Comparison of ENCODE assay signal across 23 cellular contexts in genomic region chr4:177494791-177495190, GRCh38.
"Had no signal": no experiment of that assay in that cellular context is flagged by ENCODE, and none has a peak within 500 bp of the region (broad histone marks: within the 10 kb centered on the region; RNA-seq: fewer than 3 reads in every experiment).

No MANE protein-coding gene starts in this region.

- DNase-seq: colonic mucosa; cortex of kidney; dermis blood vessel endothelial cell; dorsolateral prefrontal cortex; effector CD4-positive, alpha-beta T cell; effector CD8-positive, alpha-beta T cell; effector memory CD4-positive, alpha-beta T cell; effector memory CD8-positive, alpha-beta T cell; endodermal cell; erythroblast; esophagus squamous epithelium; foreskin fibroblast; foreskin keratinocyte; foreskin melanocyte; gastrocnemius medialis; glutamatergic neuron; head of caudate nucleus; heart left ventricle; heart right ventricle had no signal

- ATAC-seq: effector memory CD8-positive, alpha-beta T cell; esophagus mucosa; foreskin keratinocyte; gastrocnemius medialis; gastroesophageal sphincter; heart left ventricle; heart right ventricle had no signal

- H3K4me3 ChIP-seq: colonic mucosa, coronary artery, dorsolateral prefrontal cortex, esophagus muscularis mucosa, esophagus squamous epithelium, gastrocnemius medialis, gastroesophageal sphincter, heart left ventricle, heart right ventricle had no signal
